9 cellular contexts compared by ENCODE assay signal in genomic region chr6:39228992-39229767, GRCh38. TPM values are rescaled to one million over a fixed set of nuclear protein-coding genes. Genes with fewer than 3 reads are reported as not detected.
DNase-seq lines count a peak whose midpoint lies in the region; ATAC-seq, FAIRE-seq and TF ChIP-seq lines count a peak whose summit lies in the region.
"Had no signal": no experiment of that assay in that cellular context is flagged by ENCODE, and none has a peak within 500 bp of the region (broad histone marks: within the 10 kb centered on the region; RNA-seq: fewer than 3 reads in every experiment).

Gene KCNK5, minus strand, starts transcription at chr6:39229475. Its CDS starts 364 bp downstream, at chr6:39229111.

- no peaks in the 10 kb centered on the region for H3K9me3 Mint-ChIP-seq in activated T-helper 2 cell treated with anti-CD3 and anti-CD28 coated beads, Interferon-gamma antibody, Interleukin-2, Interleukin-4, amounts not matched to agents 10 μg/mL and 5 μg/mL and 100 μg/mL, durations not matched to agents 14 hours and 24 hours and 36 hours
- H3K9me3 Mint-ChIP-seq in osteocyte (ENCODE audit: unreplicated experiment), result no peaks in the 10 kb centered on the region

- H3K4me3 ChIP-seq in A549, result peak within 1 kb of the TSS; percentile 61
- H3K4me3 ChIP-seq in thoracic aorta, result peak within 1 kb of the TSS; percentile 68

- peak within 1 kb of the TSS; percentile 89 for H3K4me3 Mint-ChIP-seq in activated T-helper 2 cell treated with anti-CD3 and anti-CD28 coated beads, Interferon-gamma antibody, Interleukin-2, Interleukin-4, amounts not matched to agents 10 μg/mL and 5 μg/mL and 100 μg/mL, durations not matched to agents 14 hours and 24 hours and 36 hours (ENCODE audit: low read depth)
- peak within 1 kb of the TSS; percentile 60 for H3K4me3 Mint-ChIP-seq in osteocyte (ENCODE audit: unreplicated experiment)

- peak; percentile 44 for TF ChIP-seq POLR2A in A549 (IDR thresholded peaks at IDR 0.05; ENCODE audit: low read length)

- no peaks in the 10 kb centered on the region for H3K27me3 ChIP-seq in thoracic aorta (replicated peaks; ENCODE audit: insufficient read depth)

- ATAC-seq in A549, result peak; percentile 95 to 99
- ATAC-seq in GM18868 (IDR thresholded peaks at IDR 0.05; ENCODE audit: unreplicated experiment), result peak; percentile 85
- ATAC-seq in HG03558 (IDR thresholded peaks at IDR 0.05; ENCODE audit: extremely low read depth, unreplicated experiment), result peak; percentile 78
- ATAC-seq in thoracic aorta (ENCODE audit: insufficient number of reproducible peaks, low FRiP score, low read depth), result peak; percentile 53

- intact Hi-C loops in activated T-helper 2 cell treated with anti-CD3 and anti-CD28 coated beads, Interferon-gamma antibody, Interleukin-2, Interleukin-4, amounts not matched to agents 10 μg/mL and 5 μg/mL and 100 μg/mL, durations not matched to agents 14 hours and 24 hours and 36 hours (cut with micrococcal nuclease), result loop anchor here (1.0 to 10.0 kb wide), 6 partner anchors 34 to 144 kb away; partner anchors contain the start of gene SAYSD1

- H3K4me1 ChIP-seq in A549 (peaks cover 27% of the 10 kb centered on the region; the same call in 2 of the 3 replicates), thoracic aorta (ENCODE audit: control insufficient read depth in 1 of 2, low read depth in 2 of 2) (peaks cover 0 to 16% of the 10 kb centered on the region in 2 donors)

- TF ChIP-seq EP300 in A549 (IDR thresholded peaks at IDR 0.05), result no peak

- H3K4me1 Mint-ChIP-seq in activated T-helper 2 cell treated with anti-CD3 and anti-CD28 coated beads, Interferon-gamma antibody, Interleukin-2, Interleukin-4, amounts not matched to agents 10 μg/mL and 5 μg/mL and 100 μg/mL, durations not matched to agents 14 hours and 24 hours and 36 hours (ENCODE audit: low read depth), result peaks cover 32% of the 10 kb centered on the region
- H3K4me1 Mint-ChIP-seq in osteocyte (ENCODE audit: unreplicated experiment), result peaks cover 8% of the 10 kb centered on the region

- POLR2A ChIA-PET in A549 (lab: Yijun Ruan, JAX), result interaction anchor here (1.0 kb wide), 1 partner anchor 9 kb away, joined by 3 read pairs; no protein-coding TSS in a partner anchor

- H3K4me2 ChIP-seq in A549, result peak within 1 kb of the TSS; percentile 82

- WGBS in A549 (ENCODE audit: missing lambda C conversion rate), result 10% methylated on average over 9 of the region's 73 CpGs

- peak; percentile 70 to 73 for DNase-seq in A549 (ENCODE audit: low read depth in 1 of 2, low spot score in 1 of 2)
- DNase-seq in OCI-M2 (lab: John Stamatoyannopoulos, UW; ENCODE audit: unreplicated experiment), result peak; percentile 53
- DNase-seq in activated T-helper 2 cell treated with anti-CD3 and anti-CD28 coated beads, Interferon-gamma antibody, Interleukin-2, Interleukin-4, amounts not matched to agents 10 μg/mL and 5 μg/mL and 100 μg/mL, durations not matched to agents 14 hours and 24 hours and 36 hours (ENCODE audit: low spot score), result peak; percentile 86
- peak; percentile 27 for DNase-seq in globus pallidus (ENCODE audit: low spot score)
- DNase-seq in osteocyte (ENCODE audit: extremely low spot score, unreplicated experiment), result no peak
- DNase-seq in thoracic aorta (ENCODE audit: low spot score), result peak; percentile 15

- H3K27me3 Mint-ChIP-seq in activated T-helper 2 cell treated with anti-CD3 and anti-CD28 coated beads, Interferon-gamma antibody, Interleukin-2, Interleukin-4, amounts not matched to agents 10 μg/mL and 5 μg/mL and 100 μg/mL, durations not matched to agents 14 hours and 24 hours and 36 hours (ENCODE audit: low read depth), result no peaks in the 10 kb centered on the region
- H3K27me3 Mint-ChIP-seq in osteocyte (ENCODE audit: unreplicated experiment), result peaks cover 56% of the 10 kb centered on the region

- H3K36me3 Mint-ChIP-seq in activated T-helper 2 cell treated with anti-CD3 and anti-CD28 coated beads, Interferon-gamma antibody, Interleukin-2, Interleukin-4, amounts not matched to agents 10 μg/mL and 5 μg/mL and 100 μg/mL, durations not matched to agents 14 hours and 24 hours and 36 hours (ENCODE audit: low read depth), result peaks cover 40% of the 10 kb centered on the region
- H3K36me3 Mint-ChIP-seq in osteocyte (ENCODE audit: unreplicated experiment), result no peaks in the 10 kb centered on the region

- TF ChIP-seq CTCF in A549 (IDR thresholded peaks at IDR 0.05) (peak; percentile 51), osteocyte (IDR thresholded peaks at IDR 0.05) (peak; percentile 47), thoracic aorta (IDR thresholded peaks at IDR 0.05) (peak; percentile 56)

- TF ChIP-seq RAD21 in A549 (conservative IDR thresholded peaks at IDR 0.05 in 1 of 2, IDR thresholded peaks at IDR 0.05 in 1 of 2), result peak; percentile 15 to 37; a peak in 2 of 5 replicates

- H3K27ac Mint-ChIP-seq in activated T-helper 2 cell treated with anti-CD3 and anti-CD28 coated beads, Interferon-gamma antibody, Interleukin-2, Interleukin-4, amounts not matched to agents 10 μg/mL and 5 μg/mL and 100 μg/mL, durations not matched to agents 14 hours and 24 hours and 36 hours, result peak within 1 kb of the TSS; percentile 72
- H3K27ac Mint-ChIP-seq in osteocyte (ENCODE audit: unreplicated experiment), result no peak within 1 kb of the TSS

- CTCF ChIA-PET in A549 (lab: Yijun Ruan, JAX), result interaction anchor here (1.5 kb wide), 1 partner anchor 14 kb away, joined by 5 read pairs; no protein-coding TSS in a partner anchor

- H3K27ac ChIP-seq in A549 (peak within 1 kb of the TSS; percentile 82 to 92), thoracic aorta (no peak within 1 kb of the TSS)

- H3K9me3 ChIP-seq in A549, result no peaks in the 10 kb centered on the region
- H3K9me3 ChIP-seq in thoracic aorta, result no peaks in the 10 kb centered on the region

- no peaks in the 10 kb centered on the region for H3K36me3 ChIP-seq in thoracic aorta

- no peak for FAIRE-seq in A549 (lab: Jason Lieb, UNC)
- FAIRE-seq: G401.6 had no signal

TF ChIP-seq in A549, 52 proteins besides CTCF, POLR2A, EP300 and RAD21 (continues in another document):
- TF ChIP-seq FOSL2 (IDR thresholded peaks at IDR 0.05) (no peak), FOSL2 (CRISPR knock-in tag; IDR thresholded peaks at IDR 0.05) (no peak), REST (IDR thresholded peaks at IDR 0.05) (no peak), MAX (IDR thresholded peaks at IDR 0.05) (peak; percentile 75), E2F6 (IDR thresholded peaks at IDR 0.05; ENCODE audit: borderline replicate concordance, low read depth) (peak; percentile 58), RNF2 (IDR thresholded peaks at IDR 0.05; ENCODE audit: borderline replicate concordance, low read depth) (0 out of 2 replicates have a peak, but pooled peaks have one; percentile 27), NPAS2 (CRISPR knock-in tag; IDR thresholded peaks at IDR 0.05; ENCODE audit: borderline replicate concordance) (no peak), HOXB13 (CRISPR knock-in tag; IDR thresholded peaks at IDR 0.05; ENCODE audit: low read depth) (no peak)

RNA-seq across cellular contexts. Expression of gene KCNK5, which starts in this region (rescaled TPM):
- polyA plus RNA-seq in A549 (2011; rRNA removed) (1.4 and 1.5 TPM in 2 replicates), A549 (2017; fragmentation: RNase III; extraction: RNeasy Plus Mini Kit Qiagen cat#74134 plus additional on column Dnase treatment) (1.5 to 2.3 TPM (median 1.8 TPM) in 3 replicates)
- 1.0 and 1.4 TPM in 2 replicates for polyA plus RNA-seq in A549 (2012; cell fraction: cytosol; rRNA removed)
- polyA plus RNA-seq in A549 (2012; cell fraction: nucleus; rRNA removed), result 2.5 and 2.6 TPM in 2 replicates
- 3.2 and 3.6 TPM in 2 replicates for polyA minus RNA-seq in A549 (2011; rRNA and poly(A)+ RNA removed)
- 41.5 and 42.6 TPM in 2 replicates for total RNA-seq in activated T-helper 2 cell treated with anti-CD3 and anti-CD28 coated beads, Interferon-gamma antibody, Interleukin-2, Interleukin-4, amounts not matched to agents 10 μg/mL and 5 μg/mL and 100 μg/mL, durations not matched to agents 14 hours and 24 hours and 36 hours
- total RNA-seq in osteocyte (not detected in 2 replicates), thoracic aorta (1 to 10 TPM in 1 of 2 donors, under 1 TPM in 1; 0.41 to 8.6 TPM)

Comparison
In these comparisons a context has a peak if more than half of its experiments do, and no peak if none do; other contexts are left out.
1. H3K27ac ChIP-seq: peak in A549 (2 of 2); none in thoracic aorta (0 of 2).
2. Peak in every context shown above with its lines, with median percentiles within 50 percentile points of each other: ATAC-seq and CTCF ChIP-seq.